In the genomic region with DNA sequence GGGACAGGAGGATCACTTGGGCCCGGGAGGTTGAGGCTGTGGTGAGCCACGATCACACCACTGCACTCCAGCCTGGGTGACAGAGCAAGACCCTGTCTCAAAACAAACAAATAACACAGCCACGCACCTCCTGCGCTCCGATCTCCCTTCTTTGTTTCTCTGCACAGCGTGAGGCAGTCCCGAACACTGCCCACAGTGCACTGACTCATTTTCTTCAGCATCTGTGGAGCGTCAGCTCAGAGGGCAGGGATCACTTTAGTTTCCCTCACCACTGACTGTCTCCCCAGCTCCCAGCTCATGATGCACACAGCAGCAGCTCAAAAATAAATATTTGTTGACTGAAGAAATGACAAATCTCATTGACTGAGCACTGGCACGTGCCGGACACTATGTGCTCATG, we compare ENCODE assay signal across 19 cellular contexts. TPM values are rescaled to one million over a fixed set of nuclear protein-coding genes. Genes with fewer than 3 reads are reported as not detected.
DNase-seq lines count a peak whose midpoint lies in the region; ATAC-seq and TF ChIP-seq lines count a peak whose summit lies in the region.
"Had no signal": no experiment of that assay in that cellular context is flagged by ENCODE, and none has a peak within 500 bp of the region (broad histone marks: within the 10 kb centered on the region; RNA-seq: fewer than 3 reads in every experiment).

No MANE protein-coding gene starts in this region.

- H3K27ac ChIP-seq in lung (ENCODE audit: low read depth in 1 of 2, low read length in 1 of 2): peak overlapping the region in 1 of 2 donors; percentile 91
- no peak overlapping the region for H3K27ac ChIP-seq in colonic mucosa
- H3K27ac ChIP-seq: parathyroid adenoma had no signal

- no peaks in the 10 kb centered on the region for H3K36me3 ChIP-seq in lung (ENCODE audit: control insufficient read depth in 2 of 2, insufficient read depth in 2 of 2, low read length in 2 of 2)
- no peaks in the 10 kb centered on the region for H3K36me3 ChIP-seq in colonic mucosa

- H3K4me3 ChIP-seq in lung (peak overlapping the region; percentile 11), colonic mucosa (no peak overlapping the region)
- H3K4me3 ChIP-seq: K562 had no signal

- H3K4me1 ChIP-seq in lung (ENCODE audit: control insufficient read depth in 2 of 2, insufficient read depth in 2 of 2, low read length in 2 of 2) (no peaks in the 10 kb centered on the region), colonic mucosa (no peaks in the 10 kb centered on the region)
- H3K4me1 ChIP-seq: parathyroid adenoma had no signal

- 74 to 88% methylated on average over 10 of the region's 10 CpGs for WGBS in lung, 2 donors

- H3K9me3 ChIP-seq in lung (ENCODE audit: control insufficient read depth in 2 of 2, insufficient read depth in 1 of 2, low read length in 1 of 2) (no peaks in the 10 kb centered on the region), colonic mucosa (no peaks in the 10 kb centered on the region)

- no peaks in the 10 kb centered on the region for H3K27me3 ChIP-seq in lung (ENCODE audit: control insufficient read depth, insufficient read depth)
- no peaks in the 10 kb centered on the region for H3K27me3 ChIP-seq in colonic mucosa

- intact Hi-C loops in colonic mucosa (cut with DNase I): no loop called here

- DNase-seq in EL: peak; percentile 56
- DNase-seq in LHCN-M2 (ENCODE audit: low read depth): peak; percentile 67
- DNase-seq in brain pericyte (ENCODE audit: low read depth, low spot score): peak; percentile 65
- no peak for DNase-seq in lung (ENCODE audit: low spot score)
- no peak for DNase-seq in foreskin melanocyte
- DNase-seq in colonic mucosa: no peak
- no peak for DNase-seq in activated CD4-positive, alpha-beta T cell treated with anti-CD3 and anti-CD28 coated beads, Interleukin-2, amount 50 U/mL, for 1 hour
- DNase-seq: activated effector memory CD4-positive, alpha-beta T cell treated with Interleukin-2 at 50 U/mL for 16 hours; DMS79 treated with DMSO at 0.1 percent for 48 hours; effector CD8-positive, alpha-beta T cell; H7; NCI-H1436; NCI-H345 had no signal

- no peak for ATAC-seq in lung (ENCODE audit: insufficient read depth, low FRiP score)
- no peak for ATAC-seq in HG03439 (IDR thresholded peaks at IDR 0.05; ENCODE audit: unreplicated experiment)
- ATAC-seq: K562 had no signal

- TF ChIP-seq CTCF in lung (IDR thresholded peaks at IDR 0.05; ENCODE audit: control extremely low read depth, extremely low read depth): no peak
- no peak for TF ChIP-seq CTCF in colonic mucosa (IDR thresholded peaks at IDR 0.05)

- H3K9ac ChIP-seq in colonic mucosa (ENCODE audit: low read depth in 2 of 2, low read length in 2 of 2): no peak overlapping the region
- H3K9ac ChIP-seq: parathyroid adenoma had no signal

RNA-seq across cellular contexts. Expression of a gene that starts 0.9 kb away (rescaled TPM):
- total RNA-seq in LHCN-M2 (2014; rRNA removed) (not detected in 2 replicates), lung (not detected), colonic mucosa (1 to 10 TPM in 1 of 2 donors, not detected in 1; 2.4 TPM)
- 0.30 TPM for polyA plus RNA-seq in LHCN-M2 (2012)
- polyA plus RNA-seq in lung: 1 to 10 TPM in 1 of 2 donors, under 1 TPM in 1; 0.65 to 1.7 TPM
- total RNA-seq: frontal cortex, H7, K562, subcutaneous adipose tissue had no signal
- polyA plus RNA-seq: CD14-positive monocyte, K562 had no signal

Comparison
In these comparisons a context has a peak if more than half of its experiments do, and no peak if none do; other contexts are left out.
1. DNase-seq: peak in EL (single experiment), LHCN-M2 (single experiment) and brain pericyte (single experiment); none in lung (single experiment), foreskin melanocyte (single experiment), colonic mucosa (single experiment) and activated CD4-positive, alpha-beta T cell treated with anti-CD3 and anti-CD28 coated beads, Interleukin-2, amount 50 U/mL, for 1 hour (single experiment).